ENCODE assay signal across 25 cellular contexts in genomic region chr11:72872012-72872411, GRCh38.
"Had no signal": no experiment of that assay in that cellular context is flagged by ENCODE, and none has a peak within 500 bp of the region (broad histone marks: within the 10 kb centered on the region; RNA-seq: fewer than 3 reads in every experiment).

No MANE protein-coding gene starts in this region.

- H3K4me2 ChIP-seq: neural progenitor cell had no signal

- H3K9me3 ChIP-seq: gastrocnemius medialis, mucosa of descending colon, psoas muscle, testis, tibial artery had no signal

- DNase-seq: cerebellar nuclear complex; dorsolateral prefrontal cortex; effector CD8-positive, alpha-beta T cell; endodermal cell; foreskin fibroblast; gastrocnemius medialis; head of caudate nucleus; mesenchymal stem cell; mucosa of descending colon; naive B cell; psoas muscle; right cardiac atrium; stimulated activated CD4-positive, alpha-beta T cell treated with anti-CD3 and anti-CD28 coated beads, Interleukin-15, amount 100 ng/mL, for 24 hours; stimulated activated CD4-positive, alpha-beta T cell treated with anti-CD3 and anti-CD28 coated beads, Interleukin-2, amount 100 ng/mL, for 48 hours; stimulated activated naive CD8-positive, alpha-beta T cell treated with anti-CD3 and anti-CD28 coated beads, Interleukin-15, Interleukin-2, amounts not matched to agents 100 U/mL and 50 U/mL, for 24 hours; substantia nigra; testis; tibial artery had no signal

- H2AFZ ChIP-seq: neural progenitor cell had no signal

- H3K27ac Mint-ChIP-seq: endodermal cell; mesothelial cell of epicardium; natural killer cell treated with Interleukin-12 subunit alpha and Interleukin-12 subunit beta and Interleukin-15 and Interleukin-18, amount 100 ng/mL, for 72 hours; neural progenitor cell; type B pancreatic cell had no signal

- H3K27me3 ChIP-seq: dorsolateral prefrontal cortex, gastrocnemius medialis, neural progenitor cell, testis, tibial artery had no signal

- H3K4me3 Mint-ChIP-seq: endodermal cell; mesothelial cell of epicardium; natural killer cell treated with Interleukin-12 subunit alpha and Interleukin-12 subunit beta and Interleukin-15 and Interleukin-18, amount 100 ng/mL, for 72 hours; neural progenitor cell; type B pancreatic cell had no signal

- H3K4me1 Mint-ChIP-seq: endodermal cell, neural progenitor cell had no signal

- H3K4me1 ChIP-seq: gastrocnemius medialis, neural progenitor cell, psoas muscle, testis had no signal

- H3K36me3 ChIP-seq: gastrocnemius medialis, neural progenitor cell had no signal

- H3K27ac ChIP-seq: epithelial cell of prostate, gastrocnemius medialis, neural progenitor cell, psoas muscle, skin epidermis, testis, tibial artery had no signal

- H3K9ac ChIP-seq: neural progenitor cell had no signal

- H3K9me3 Mint-ChIP-seq: endodermal cell; mesothelial cell of epicardium; naive B cell; natural killer cell treated with Interleukin-12 subunit alpha and Interleukin-12 subunit beta and Interleukin-15 and Interleukin-18, amount 100 ng/mL, for 72 hours; neural progenitor cell; type B pancreatic cell had no signal

- H3K27me3 Mint-ChIP-seq: naive B cell; natural killer cell treated with Interleukin-12 subunit alpha and Interleukin-12 subunit beta and Interleukin-15 and Interleukin-18, amount 100 ng/mL, for 72 hours; type B pancreatic cell had no signal

- H3K4me3 ChIP-seq: dorsolateral prefrontal cortex, gastrocnemius medialis, lung, mucosa of descending colon, neural progenitor cell, psoas muscle, skin epidermis, testis, tibial artery had no signal
